In genomic region chr17:36443777-36444176, GRCh38 we compare ENCODE assay signal across 37 cellular contexts. TPM values are rescaled to one million over a fixed set of nuclear protein-coding genes. Genes with fewer than 3 reads are reported as not detected.
"Had no signal": no experiment of that assay in that cellular context is flagged by ENCODE, and none has a peak within 500 bp of the region (broad histone marks: within the 10 kb centered on the region; RNA-seq: fewer than 3 reads in every experiment).

No MANE protein-coding gene starts in this region.

- H3K4me1 ChIP-seq: esophagus squamous epithelium, gastroesophageal sphincter had no signal

- ATAC-seq: activated CD4-positive, alpha-beta T cell treated with anti-CD3 and anti-CD28 coated beads for 36 hours; activated T-helper 17 cell treated with anti-CD3 and anti-CD28 coated beads, Interleukin-2, amount 50 U/mL, for 72 hours; effector memory CD8-positive, alpha-beta T cell; gastroesophageal sphincter had no signal

- H3K36me3 Mint-ChIP-seq: activated naive CD8-positive, alpha-beta T cell had no signal

- H3K27ac Mint-ChIP-seq: activated CD4-positive, alpha-beta memory T cell treated with anti-CD3 and anti-CD28 coated beads, Interleukin-2, amount 10 ng/mL, durations not matched to agents 7 days and 5 days; activated CD4-positive, alpha-beta T cell treated with anti-CD3 and anti-CD28 coated beads for 36 hours; activated CD4-positive, alpha-beta T cell treated with anti-CD3 and anti-CD28 coated beads, Interleukin-2, amount 10 ng/mL, durations not matched to agents 24 days and 14 days; activated naive CD8-positive, alpha-beta T cell; activated T-cell treated with anti-CD3 and anti-CD28 coated beads, Interleukin-2, amount 50 U/mL, for 24 hours; activated T-helper 17 cell treated with anti-CD3 and anti-CD28 coated beads, Interleukin-2, amount 50 U/mL, for 72 hours; effector memory CD8-positive, alpha-beta T cell had no signal

- DNase-seq: activated CD4-positive, alpha-beta memory T cell treated with anti-CD3 and anti-CD28 coated beads, Interleukin-2, amount 10 ng/mL, durations not matched to agents 7 days and 5 days; activated CD4-positive, alpha-beta T cell treated with anti-CD3 and anti-CD28 coated beads for 36 hours; activated CD4-positive, alpha-beta T cell treated with anti-CD3 and anti-CD28 coated beads, Interleukin-2, amount 10 ng/mL, durations not matched to agents 24 days and 14 days; activated CD4-positive, CD25-positive, alpha-beta regulatory T cell; activated CD4-positive, CD25-positive, alpha-beta regulatory T cell treated with anti-CD3 and anti-CD28 coated beads, Interleukin-2, amount 50 U/mL, for 72 hours; activated CD8-positive, alpha-beta memory T cell treated with anti-CD3 and anti-CD28 coated beads, Interleukin-2, amount 50 U/mL, for 48 hours; activated effector memory CD4-positive, alpha-beta T cell treated with Interleukin-2 at 50 U/mL for 16 hours; activated gamma-delta T cell treated with Interleukin-2 at 50 U/mL for 16 hours; activated naive CD4-positive, alpha-beta T cell treated with anti-CD3 and anti-CD28 coated beads, Interleukin-2, amount 50 U/mL, for 16 hours; activated naive CD4-positive, alpha-beta T cell treated with Interleukin-2 at 50 U/mL for 16 hours; activated T-cell treated with anti-CD3 and anti-CD28 coated beads for 4 hours; activated T-cell treated with anti-CD3 and anti-CD28 coated beads, Interleukin-2, amount 50 U/mL, for 24 hours; amniotic stem cell; anterior cingulate cortex; brain microvascular endothelial cell; cortex of kidney; dermis blood vessel endothelial cell; effector CD4-positive, alpha-beta T cell; effector memory CD8-positive, alpha-beta T cell; esophagus squamous epithelium; foreskin melanocyte; T-helper 2 cell had no signal

- H3K27me3 ChIP-seq: brain microvascular endothelial cell, esophagus squamous epithelium, gastroesophageal sphincter had no signal

- H3K27me3 Mint-ChIP-seq: activated CD4-positive, alpha-beta memory T cell treated with anti-CD3 and anti-CD28 coated beads, Interleukin-2, amount 10 ng/mL, durations not matched to agents 7 days and 5 days; activated CD4-positive, alpha-beta T cell treated with anti-CD3 and anti-CD28 coated beads for 36 hours; activated CD4-positive, alpha-beta T cell treated with anti-CD3 and anti-CD28 coated beads, Interleukin-2, amount 10 ng/mL, durations not matched to agents 24 days and 14 days; activated naive CD8-positive, alpha-beta T cell; activated T-cell treated with anti-CD3 and anti-CD28 coated beads, Interleukin-2, amount 50 U/mL, for 24 hours; activated T-helper 17 cell treated with anti-CD3 and anti-CD28 coated beads, Interleukin-2, amount 50 U/mL, for 72 hours; central memory CD8-positive, alpha-beta T cell; effector memory CD8-positive, alpha-beta T cell had no signal

- H3K4me3 ChIP-seq: esophagus squamous epithelium, gastroesophageal sphincter had no signal

- H3K36me3 ChIP-seq: brain microvascular endothelial cell, esophagus squamous epithelium, gastroesophageal sphincter had no signal

- H3K4me1 Mint-ChIP-seq: activated CD4-positive, alpha-beta memory T cell treated with anti-CD3 and anti-CD28 coated beads, Interleukin-2, amount 10 ng/mL, durations not matched to agents 7 days and 5 days; activated CD4-positive, alpha-beta T cell treated with anti-CD3 and anti-CD28 coated beads for 36 hours; activated CD4-positive, alpha-beta T cell treated with anti-CD3 and anti-CD28 coated beads, Interleukin-2, amount 10 ng/mL, durations not matched to agents 24 days and 14 days; activated T-helper 17 cell treated with anti-CD3 and anti-CD28 coated beads, Interleukin-2, amount 50 U/mL, for 72 hours; central memory CD8-positive, alpha-beta T cell had no signal

- H3K9me3 Mint-ChIP-seq: activated CD4-positive, alpha-beta memory T cell treated with anti-CD3 and anti-CD28 coated beads, Interleukin-2, amount 10 ng/mL, durations not matched to agents 7 days and 5 days; activated CD4-positive, alpha-beta T cell treated with anti-CD3 and anti-CD28 coated beads, Interleukin-2, amount 10 ng/mL, durations not matched to agents 24 days and 14 days; activated T-cell treated with anti-CD3 and anti-CD28 coated beads, Interleukin-2, amount 50 U/mL, for 24 hours; activated T-helper 17 cell treated with anti-CD3 and anti-CD28 coated beads, Interleukin-2, amount 50 U/mL, for 72 hours; central memory CD8-positive, alpha-beta T cell; effector memory CD8-positive, alpha-beta T cell had no signal

- H3K27ac ChIP-seq: brain microvascular endothelial cell, epithelial cell of prostate, esophagus squamous epithelium, gastroesophageal sphincter had no signal

- H3K9me3 ChIP-seq: esophagus squamous epithelium, gastroesophageal sphincter had no signal

- H3K4me3 Mint-ChIP-seq: activated CD4-positive, alpha-beta memory T cell treated with anti-CD3 and anti-CD28 coated beads, Interleukin-2, amount 10 ng/mL, durations not matched to agents 7 days and 5 days; activated CD4-positive, alpha-beta T cell treated with anti-CD3 and anti-CD28 coated beads for 36 hours; activated CD4-positive, alpha-beta T cell treated with anti-CD3 and anti-CD28 coated beads, Interleukin-2, amount 10 ng/mL, durations not matched to agents 24 days and 14 days; activated naive CD8-positive, alpha-beta T cell; activated T-cell treated with anti-CD3 and anti-CD28 coated beads, Interleukin-2, amount 50 U/mL, for 24 hours; activated T-helper 17 cell treated with anti-CD3 and anti-CD28 coated beads, Interleukin-2, amount 50 U/mL, for 72 hours; central memory CD8-positive, alpha-beta T cell; effector memory CD8-positive, alpha-beta T cell had no signal

RNA-seq across cellular contexts. Expression of gene TBC1D3H, which starts 55.5 kb away (rescaled TPM):
- total RNA-seq: activated CD4-positive, alpha-beta memory T cell treated with anti-CD3 and anti-CD28 coated beads, Interleukin-2, amount 10 ng/mL, durations not matched to agents 7 days and 5 days; activated CD4-positive, alpha-beta T cell treated with anti-CD3 and anti-CD28 coated beads for 36 hours; activated CD4-positive, alpha-beta T cell treated with anti-CD3 and anti-CD28 coated beads, Interleukin-2, amount 10 ng/mL, durations not matched to agents 24 days and 14 days; activated T-helper 17 cell treated with anti-CD3 and anti-CD28 coated beads, Interleukin-2, amount 50 U/mL, for 72 hours; astrocyte; bronchial epithelial cell; cardiac septum; cerebellum; dermis blood vessel endothelial cell; endothelial cell of umbilical vein; esophagus squamous epithelium; fibroblast of lung; fibroblast of villous mesenchyme; gastroesophageal sphincter; T-helper 1 cell treated with Interleukin-12 subunit alpha and Interleukin-12 subunit beta and Interleukin-4 antibody, amounts not matched to agents 30 ng/mL and 1 ng/mL, for 36 hours had no signal
- polyA plus RNA-seq: adipose tissue, endothelial cell of umbilical vein, esophagus, fibroblast of lung had no signal
